2 cellular contexts compared by ENCODE assay signal in the genomic region with DNA sequence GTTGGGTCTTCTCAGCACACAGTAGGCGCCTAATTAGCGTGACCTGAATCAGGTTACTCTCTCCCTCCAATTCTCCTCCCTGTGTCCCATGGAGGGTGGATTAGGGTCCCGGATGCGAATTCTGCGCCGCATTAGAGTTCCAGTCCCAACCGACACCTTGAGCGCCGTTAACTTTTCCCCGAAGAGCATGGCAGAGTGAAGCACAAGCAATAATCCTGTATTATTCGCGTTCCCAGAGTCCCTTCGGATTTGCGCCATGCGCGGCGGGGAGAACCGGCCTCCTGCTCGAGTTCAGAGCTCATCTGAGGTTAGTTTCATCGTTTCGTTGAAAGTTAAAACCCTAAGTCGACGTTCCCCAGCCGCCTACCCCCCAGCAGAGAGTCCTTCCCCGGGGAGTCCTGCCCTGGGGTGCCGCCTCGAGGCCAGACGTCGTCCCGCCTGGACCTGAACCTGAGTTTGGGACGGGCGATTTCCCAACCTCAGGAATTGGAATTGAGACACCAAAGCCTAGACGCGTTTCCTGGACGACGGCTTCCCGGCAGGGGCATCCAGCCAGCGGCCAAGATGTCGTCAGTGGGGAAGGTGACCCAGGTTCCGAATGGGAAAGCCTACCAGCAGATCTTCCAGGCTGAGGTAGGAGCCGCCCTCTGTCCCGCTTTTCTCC.
A peak's percentile ranks its signal among the peaks of the same experiment; 100 is the strongest.
TF ChIP-seq lines count a peak whose summit lies in the region.

A gene (plus strand): TSS at position 160 of the 664 bp plus-strand sequence. CDS start 405 bp downstream, at position 565.

TF ChIP-seq in liver, 16 proteins besides CTCF, POLR2A, EP300 and RAD21:
- TF ChIP-seq NR2F2 (IDR thresholded peaks at IDR 0.05) (no peak), EGR1 (IDR thresholded peaks at IDR 0.05; ENCODE audit: low read depth in 2 of 2) (no peak), SP1 (IDR thresholded peaks at IDR 0.05) (peak; percentile 15), YY1 (IDR thresholded peaks at IDR 0.05) (no peak), RXRA (IDR thresholded peaks at IDR 0.05) (peak in 1 of 2 donors; percentile 62), FOXA1 (IDR thresholded peaks at IDR 0.05) (no peak), HNF4A (conservative IDR thresholded peaks at IDR 0.05) (peak in 1 of 2 donors; percentile 33)

TF ChIP-seq in HepG2, 621 proteins besides CTCF, POLR2A, EP300 and RAD21:
- TF ChIP-seq, protein P1, sequence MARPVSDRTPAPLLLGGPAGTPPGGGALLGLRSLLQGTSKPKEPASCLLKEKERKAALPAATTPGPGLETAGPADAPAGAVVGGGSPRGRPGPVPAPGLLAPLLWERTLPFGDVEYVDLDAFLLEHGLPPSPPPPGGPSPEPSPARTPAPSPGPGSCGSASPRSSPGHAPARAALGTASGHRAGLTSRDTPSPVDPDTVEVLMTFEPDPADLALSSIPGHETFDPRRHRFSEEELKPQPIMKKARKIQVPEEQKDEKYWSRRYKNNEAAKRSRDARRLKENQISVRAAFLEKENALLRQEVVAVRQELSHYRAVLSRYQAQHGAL (CRISPR knock-in tag; IDR thresholded peaks at IDR 0.05; ENCODE audit: not compliant biosample characterization), result no peak
- TF ChIP-seq ASH2L (IDR thresholded peaks at IDR 0.05; ENCODE audit: insufficient read length, low read depth, low read length) (no peak), FIP1L1 (IDR thresholded peaks at IDR 0.05; ENCODE audit: borderline replicate concordance, insufficient read depth, low read depth, low read length) (no peak), PHF20 (CRISPR knock-in tag; IDR thresholded peaks at IDR 0.05) (no peak), SRY (CRISPR knock-in tag; IDR thresholded peaks at IDR 0.05) (no peak), MED1 (CRISPR knock-in tag; IDR thresholded peaks at IDR 0.05) (no peak), ZSCAN12 (CRISPR knock-in tag; IDR thresholded peaks at IDR 0.05) (no peak), ZFP36L2 (CRISPR knock-in tag; IDR thresholded peaks at IDR 0.05) (no peak), HHEX (CRISPR knock-in tag; IDR thresholded peaks at IDR 0.05) (no peak), MEIS2 (CRISPR knock-in tag; IDR thresholded peaks at IDR 0.05) (no peak), ARNT (IDR thresholded peaks at IDR 0.05) (no peak), SIN3B (IDR thresholded peaks at IDR 0.05; ENCODE audit: low read length) (no peak), PHF21A (CRISPR knock-in tag; IDR thresholded peaks at IDR 0.05) (no peak), ZNF234 (CRISPR knock-in tag; conservative IDR thresholded peaks at IDR 0.05) (no peak)
- TF ChIP-seq, protein P2, sequence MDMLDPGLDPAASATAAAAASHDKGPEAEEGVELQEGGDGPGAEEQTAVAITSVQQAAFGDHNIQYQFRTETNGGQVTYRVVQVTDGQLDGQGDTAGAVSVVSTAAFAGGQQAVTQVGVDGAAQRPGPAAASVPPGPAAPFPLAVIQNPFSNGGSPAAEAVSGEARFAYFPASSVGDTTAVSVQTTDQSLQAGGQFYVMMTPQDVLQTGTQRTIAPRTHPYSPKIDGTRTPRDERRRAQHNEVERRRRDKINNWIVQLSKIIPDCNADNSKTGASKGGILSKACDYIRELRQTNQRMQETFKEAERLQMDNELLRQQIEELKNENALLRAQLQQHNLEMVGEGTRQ (IDR thresholded peaks at IDR 0.05; ENCODE audit: low read depth, low read length), result no peak
- TF ChIP-seq, protein P2 (CRISPR knock-in tag; IDR thresholded peaks at IDR 0.05; ENCODE audit: borderline replicate concordance), result no peak
- TF ChIP-seq, protein P3, sequence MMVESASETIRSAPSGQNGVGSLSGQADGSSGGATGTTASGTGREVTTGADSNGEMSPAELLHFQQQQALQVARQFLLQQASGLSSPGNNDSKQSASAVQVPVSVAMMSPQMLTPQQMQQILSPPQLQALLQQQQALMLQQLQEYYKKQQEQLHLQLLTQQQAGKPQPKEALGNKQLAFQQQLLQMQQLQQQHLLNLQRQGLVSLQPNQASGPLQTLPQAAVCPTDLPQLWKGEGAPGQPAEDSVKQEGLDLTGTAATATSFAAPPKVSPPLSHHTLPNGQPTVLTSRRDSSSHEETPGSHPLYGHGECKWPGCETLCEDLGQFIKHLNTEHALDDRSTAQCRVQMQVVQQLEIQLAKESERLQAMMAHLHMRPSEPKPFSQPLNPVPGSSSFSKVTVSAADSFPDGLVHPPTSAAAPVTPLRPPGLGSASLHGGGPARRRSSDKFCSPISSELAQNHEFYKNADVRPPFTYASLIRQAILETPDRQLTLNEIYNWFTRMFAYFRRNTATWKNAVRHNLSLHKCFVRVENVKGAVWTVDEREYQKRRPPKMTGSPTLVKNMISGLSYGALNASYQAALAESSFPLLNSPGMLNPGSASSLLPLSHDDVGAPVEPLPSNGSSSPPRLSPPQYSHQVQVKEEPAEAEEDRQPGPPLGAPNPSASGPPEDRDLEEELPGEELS (CRISPR knock-in tag; IDR thresholded peaks at IDR 0.05), result no peak
- TF ChIP-seq, protein P4, sequence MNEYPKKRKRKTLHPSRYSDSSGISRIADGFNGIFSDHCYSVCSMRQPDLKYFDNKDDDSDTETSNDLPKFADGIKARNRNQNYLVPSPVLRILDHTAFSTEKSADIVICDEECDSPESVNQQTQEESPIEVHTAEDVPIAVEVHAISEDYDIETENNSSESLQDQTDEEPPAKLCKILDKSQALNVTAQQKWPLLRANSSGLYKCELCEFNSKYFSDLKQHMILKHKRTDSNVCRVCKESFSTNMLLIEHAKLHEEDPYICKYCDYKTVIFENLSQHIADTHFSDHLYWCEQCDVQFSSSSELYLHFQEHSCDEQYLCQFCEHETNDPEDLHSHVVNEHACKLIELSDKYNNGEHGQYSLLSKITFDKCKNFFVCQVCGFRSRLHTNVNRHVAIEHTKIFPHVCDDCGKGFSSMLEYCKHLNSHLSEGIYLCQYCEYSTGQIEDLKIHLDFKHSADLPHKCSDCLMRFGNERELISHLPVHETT (CRISPR knock-in tag; conservative IDR thresholded peaks at IDR 0.05), result no peak
- TF ChIP-seq, protein P5, sequence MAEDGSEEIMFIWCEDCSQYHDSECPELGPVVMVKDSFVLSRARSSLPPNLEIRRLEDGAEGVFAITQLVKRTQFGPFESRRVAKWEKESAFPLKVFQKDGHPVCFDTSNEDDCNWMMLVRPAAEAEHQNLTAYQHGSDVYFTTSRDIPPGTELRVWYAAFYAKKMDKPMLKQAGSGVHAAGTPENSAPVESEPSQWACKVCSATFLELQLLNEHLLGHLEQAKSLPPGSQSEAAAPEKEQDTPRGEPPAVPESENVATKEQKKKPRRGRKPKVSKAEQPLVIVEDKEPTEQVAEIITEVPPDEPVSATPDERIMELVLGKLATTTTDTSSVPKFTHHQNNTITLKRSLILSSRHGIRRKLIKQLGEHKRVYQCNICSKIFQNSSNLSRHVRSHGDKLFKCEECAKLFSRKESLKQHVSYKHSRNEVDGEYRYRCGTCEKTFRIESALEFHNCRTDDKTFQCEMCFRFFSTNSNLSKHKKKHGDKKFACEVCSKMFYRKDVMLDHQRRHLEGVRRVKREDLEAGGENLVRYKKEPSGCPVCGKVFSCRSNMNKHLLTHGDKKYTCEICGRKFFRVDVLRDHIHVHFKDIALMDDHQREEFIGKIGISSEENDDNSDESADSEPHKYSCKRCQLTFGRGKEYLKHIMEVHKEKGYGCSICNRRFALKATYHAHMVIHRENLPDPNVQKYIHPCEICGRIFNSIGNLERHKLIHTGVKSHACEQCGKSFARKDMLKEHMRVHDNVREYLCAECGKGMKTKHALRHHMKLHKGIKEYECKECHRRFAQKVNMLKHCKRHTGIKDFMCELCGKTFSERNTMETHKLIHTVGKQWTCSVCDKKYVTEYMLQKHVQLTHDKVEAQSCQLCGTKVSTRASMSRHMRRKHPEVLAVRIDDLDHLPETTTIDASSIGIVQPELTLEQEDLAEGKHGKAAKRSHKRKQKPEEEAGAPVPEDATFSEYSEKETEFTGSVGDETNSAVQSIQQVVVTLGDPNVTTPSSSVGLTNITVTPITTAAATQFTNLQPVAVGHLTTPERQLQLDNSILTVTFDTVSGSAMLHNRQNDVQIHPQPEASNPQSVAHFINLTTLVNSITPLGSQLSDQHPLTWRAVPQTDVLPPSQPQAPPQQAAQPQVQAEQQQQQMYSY (CRISPR knock-in tag; IDR thresholded peaks at IDR 0.05), result no peak
- TF ChIP-seq, protein P6, sequence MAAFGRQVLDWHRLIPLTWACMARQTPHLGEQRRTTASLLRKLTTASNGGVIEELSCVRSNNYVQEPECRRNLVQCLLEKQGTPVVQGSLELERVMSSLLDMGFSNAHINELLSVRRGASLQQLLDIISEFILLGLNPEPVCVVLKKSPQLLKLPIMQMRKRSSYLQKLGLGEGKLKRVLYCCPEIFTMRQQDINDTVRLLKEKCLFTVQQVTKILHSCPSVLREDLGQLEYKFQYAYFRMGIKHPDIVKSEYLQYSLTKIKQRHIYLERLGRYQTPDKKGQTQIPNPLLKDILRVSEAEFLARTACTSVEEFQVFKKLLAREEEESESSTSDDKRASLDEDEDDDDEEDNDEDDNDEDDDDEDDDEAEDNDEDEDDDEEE (CRISPR knock-in tag; IDR thresholded peaks at IDR 0.05), result no peak
